In genomic region chr17:56367381-56367780, GRCh38 we compare ENCODE assay signal across 21 cellular contexts.
DNase-seq lines count a peak whose midpoint lies in the region; ATAC-seq and TF ChIP-seq lines count a peak whose summit lies in the region.
"Had no signal": no experiment of that assay in that cellular context is flagged by ENCODE, and none has a peak within 500 bp of the region (broad histone marks: within the 10 kb centered on the region; RNA-seq: fewer than 3 reads in every experiment).

No MANE protein-coding gene starts in this region.

- DNase-seq in GM23338 (ENCODE audit: low spot score) (peak; percentile 3), WTC11 (ENCODE audit: low spot score) (no peak), left kidney (ENCODE audit: low read depth, low spot score) (peak; percentile 74), neuronal stem cell (ENCODE audit: low spot score) (peak; percentile 55), SIG-M5 treated with dmso at 0.1 percent for 504 hours (lab: John Stamatoyannopoulos, UW; ENCODE audit: unreplicated experiment) (no peak), KG1 (lab: John Stamatoyannopoulos, UW) (no peak), NCI-H2081 (lab: John Stamatoyannopoulos, UW) (no peak), G401 (ENCODE audit: low spot score) (no peak)
- DNase-seq: Karpas-422, NCI-H1092 treated with DMSO at 0.1 percent for 48 hours, NCI-H1436, NCI-H187, NCI-H2107, NCI-H446, NCI-H524 treated with DMSO at 0.1 percent for 48 hours, NCI-H774, PC-9, Right ventricle myocardium superior, RPMI8226 had no signal

- no peak overlapping the region for H2BK5ac ChIP-seq in neuronal stem cell (ENCODE audit: low read length)

- H3K9ac ChIP-seq in neuronal stem cell (ENCODE audit: low read depth, low read length, poor library complexity), result no peak overlapping the region

- H2BK120ac ChIP-seq in neuronal stem cell (ENCODE audit: low read depth, low read length), result no peak overlapping the region

- H3K18ac ChIP-seq in neuronal stem cell (ENCODE audit: low read length), result no peak overlapping the region

- H3K27me3 ChIP-seq in GM23338 (ENCODE audit: insufficient read depth) (no peaks in the 10 kb centered on the region), neuronal stem cell (ENCODE audit: control insufficient read depth in 3 of 3, insufficient read depth in 3 of 3, low read depth in 1 of 3, low read length in 3 of 3) (no peaks in the 10 kb centered on the region)

- no peak overlapping the region for H3K14ac ChIP-seq in neuronal stem cell (ENCODE audit: low read length)

- POLR2A ChIA-PET in WTC11 (lab: Charles Lee), result no interaction called here

- no peak overlapping the region for H3K4me3 Mint-ChIP-seq in GM23338
- no peak overlapping the region for H3K4me3 Mint-ChIP-seq in WTC11

- H4K8ac ChIP-seq in neuronal stem cell (ENCODE audit: low read depth, low read length), result no peak overlapping the region

- H3K4me1 Mint-ChIP-seq in GM23338 (peaks cover 5% of the 10 kb centered on the region; the same call in 2 of the 3 replicates), WTC11 (0 out of 2 replicates have a peak, but pooled peaks cover 3% of the 10 kb centered on the region)

- H2BK15ac ChIP-seq in neuronal stem cell (ENCODE audit: low read length), result no peak overlapping the region

- H3K27ac ChIP-seq in GM23338 (ENCODE audit: low read depth) (no peak overlapping the region), neuronal stem cell (replicated peaks; ENCODE audit: low read length) (peak overlapping the region; percentile 74)
- H3K27ac ChIP-seq: HL-60, PC-9, SK-N-MC had no signal

- H3K79me2 ChIP-seq in GM23338 (replicated peaks; ENCODE audit: insufficient read depth), result no peaks in the 10 kb centered on the region

- H3K9me3 ChIP-seq in neuronal stem cell (replicated peaks in 1 of 2; ENCODE audit: control insufficient read depth in 2 of 2, insufficient read depth in 1 of 2, low read depth in 1 of 2, low read length in 2 of 2), result no peaks in the 10 kb centered on the region

- H3F3A ChIP-seq in GM23338 (replicated peaks; ENCODE audit: low read depth), result no peaks in the 10 kb centered on the region

- no peak for TF ChIP-seq CTCF in GM23338 (conservative IDR thresholded peaks at IDR 0.05; ENCODE audit: low read depth in 2 of 2)
- TF ChIP-seq CTCF in WTC11 (IDR thresholded peaks at IDR 0.05), result no peak

- ATAC-seq in GM23338 (peak; percentile 68), WTC11 (peak; percentile 50)

- H3K36me3 ChIP-seq in GM23338 (ENCODE audit: insufficient read depth) (no peaks in the 10 kb centered on the region), neuronal stem cell (replicated peaks in 1 of 2; ENCODE audit: control insufficient read depth in 2 of 2, insufficient read depth in 2 of 2, low read length in 2 of 2) (no peaks in the 10 kb centered on the region)

- no peaks in the 10 kb centered on the region for H3K9me3 Mint-ChIP-seq in GM23338
- H3K9me3 Mint-ChIP-seq in WTC11, result no peaks in the 10 kb centered on the region

- no peak overlapping the region for H3K4ac ChIP-seq in neuronal stem cell (ENCODE audit: low read length)

- no peaks in the 10 kb centered on the region for H4K20me1 ChIP-seq in GM23338 (replicated peaks; ENCODE audit: insufficient read depth)

- no peak overlapping the region for H2AK5ac ChIP-seq in neuronal stem cell (ENCODE audit: low read depth, low read length)

- H3K27me3 Mint-ChIP-seq in GM23338 (ENCODE audit: insufficient read depth, low read depth, poor library complexity) (no peaks in the 10 kb centered on the region), WTC11 (ENCODE audit: low read depth) (no peaks in the 10 kb centered on the region)

- H3K4me3 ChIP-seq in GM23338, result no peak overlapping the region
- H3K4me3 ChIP-seq in neuronal stem cell (ENCODE audit: low read length in 2 of 2), result no peak overlapping the region
- H3K4me3 ChIP-seq: PC-9, SK-N-MC had no signal

- in situ Hi-C loops in G401 (cut with HindIII; ENCODE audit: low sequenced_read_pairs), result no loop called here

- H3K27ac Mint-ChIP-seq in GM23338 (0 out of 2 replicates have a peak overlapping the region, but pooled peaks have one; percentile 14), WTC11 (no peak overlapping the region)

- no peaks in the 10 kb centered on the region for H3K79me1 ChIP-seq in neuronal stem cell (ENCODE audit: low read depth, low read length)

- H3K23ac ChIP-seq in neuronal stem cell (ENCODE audit: low read depth, low read length, poor library complexity), result no peak overlapping the region

- H2BK12ac ChIP-seq in neuronal stem cell (ENCODE audit: low read length), result no peak overlapping the region

- H3K4me2 ChIP-seq in GM23338, result no peak overlapping the region
- H3K4me2 ChIP-seq in neuronal stem cell (ENCODE audit: insufficient read depth, low read length, poor library complexity, severe bottlenecking), result peak overlapping the region; percentile 24
- H3K4me2 ChIP-seq: PC-9 had no signal

- H3K36me3 Mint-ChIP-seq in GM23338 (ENCODE audit: low read depth), result no peaks in the 10 kb centered on the region
- no peaks in the 10 kb centered on the region for H3K36me3 Mint-ChIP-seq in WTC11

- H4K91ac ChIP-seq in neuronal stem cell (ENCODE audit: low read depth, low read length, poor library complexity), result no peak overlapping the region

- WGBS in neuronal stem cell (ENCODE audit: extremely low coverage in 2 of 2, insufficient read length in 2 of 2, insufficient replicate concordance in 1 of 2), 2 donors, result no CpG with 5 or more reads among the region's 1 CpG

- H3K4me1 ChIP-seq in GM23338 (ENCODE audit: insufficient read depth) (no peaks in the 10 kb centered on the region; the same call in 1 of the 2 replicates), neuronal stem cell (ENCODE audit: control insufficient read depth in 2 of 2, insufficient read depth in 1 of 2, low read depth in 1 of 2, low read length in 2 of 2) (peaks cover 0 to 2% of the 10 kb centered on the region in 2 donors)

- H2AFZ ChIP-seq in GM23338 (peak overlapping the region; percentile 70; the same call in 1 of the 2 replicates), neuronal stem cell (ENCODE audit: low read length) (no peak overlapping the region)
- H2AFZ ChIP-seq: PC-9 had no signal

- CTCF ChIA-PET in WTC11 (lab: Charles Lee), result interaction anchor here (1.0 kb wide), 1 partner anchor 48 kb away, joined by 3 read pairs; no protein-coding TSS in a partner anchor

- H3K9me2 ChIP-seq in GM23338 (ENCODE audit: insufficient read depth), result no peaks in the 10 kb centered on the region

TF ChIP-seq in GM23338, 12 proteins besides CTCF, POLR2A, EP300 and RAD21 (continues in another document):
- no peak for TF ChIP-seq ETS1 (IDR thresholded peaks at IDR 0.05)

TF ChIP-seq in WTC11, 78 proteins besides CTCF, POLR2A, EP300 and RAD21 (continues in another document):
- no peak for TF ChIP-seq FOXP1 (CRISPR knock-in tag; IDR thresholded peaks at IDR 0.05; ENCODE audit: borderline replicate concordance)
- no peak for TF ChIP-seq STAT6 (CRISPR knock-in tag; conservative IDR thresholded peaks at IDR 0.05; ENCODE audit: low read depth)
- no peak for TF ChIP-seq HMGA2 (CRISPR knock-in tag; IDR thresholded peaks at IDR 0.05)
- no peak for TF ChIP-seq OVOL2 (CRISPR knock-in tag; IDR thresholded peaks at IDR 0.05; ENCODE audit: borderline replicate concordance)
- TF ChIP-seq ATF1 (CRISPR knock-in tag; IDR thresholded peaks at IDR 0.05), result no peak
- TF ChIP-seq ETV6 (CRISPR knock-in tag; IDR thresholded peaks at IDR 0.05), result no peak
- TF ChIP-seq MAX (CRISPR knock-in tag; IDR thresholded peaks at IDR 0.05), result no peak
- TF ChIP-seq ZMAT4 (CRISPR knock-in tag; IDR thresholded peaks at IDR 0.05), result no peak
- TF ChIP-seq SMAD4 (CRISPR knock-in tag; IDR thresholded peaks at IDR 0.05), result no peak
- TF ChIP-seq USF2 (CRISPR knock-in tag; IDR thresholded peaks at IDR 0.05), result no peak
- TF ChIP-seq TCF7 (CRISPR knock-in tag; IDR thresholded peaks at IDR 0.05; ENCODE audit: low read depth), result no peak

Comparison
In these comparisons a context has a peak if more than half of its experiments do, and no peak if none do; other contexts are left out.
1. DNase-seq: peak in GM23338 (single experiment), left kidney (single experiment) and neuronal stem cell (single experiment); none in WTC11 (single experiment), SIG-M5 treated with dmso at 0.1 percent for 504 hours (single experiment), KG1 (single experiment), NCI-H2081 (0 of 2) and G401 (single experiment).